In genomic region chr7:22801907-22802306, GRCh38 we compare ENCODE assay signal across 19 cellular contexts. TPM values are rescaled to one million over a fixed set of nuclear protein-coding genes. Genes with fewer than 3 reads are reported as not detected.
A peak's percentile ranks its signal among the peaks of the same experiment; 100 is the strongest.
DNase-seq lines count a peak whose midpoint lies in the region; ATAC-seq, FAIRE-seq and TF ChIP-seq lines count a peak whose summit lies in the region.
"Had no signal": no experiment of that assay in that cellular context is flagged by ENCODE, and none has a peak within 500 bp of the region (broad histone marks: within the 10 kb centered on the region; RNA-seq: fewer than 3 reads in every experiment).

No MANE protein-coding gene starts in this region.

- no peak overlapping the region for H3K4me3 ChIP-seq in HAP-1
- no peak overlapping the region for H3K4me3 ChIP-seq in astrocyte (ENCODE audit: insufficient read depth, low read depth, low read length)
- H3K4me3 ChIP-seq: BLaER1 had no signal

- no peak overlapping the region for H3K27ac Mint-ChIP-seq in astrocyte (ENCODE audit: unreplicated experiment)
- H3K27ac Mint-ChIP-seq: CD8-positive, alpha-beta T cell had no signal

- H3K4me3 Mint-ChIP-seq in astrocyte (ENCODE audit: unreplicated experiment) = no peak overlapping the region
- H3K4me3 Mint-ChIP-seq: CD8-positive, alpha-beta T cell had no signal

- in situ Hi-C loops in HAP-1 (cut with MboI; ENCODE audit: low sequenced_read_pairs) = no loop called here

- H3K9ac ChIP-seq in astrocyte (ENCODE audit: low read length) = no peak overlapping the region
- H3K9ac ChIP-seq: BLaER1 had no signal

- no peaks in the 10 kb centered on the region for H3K79me2 ChIP-seq in astrocyte (ENCODE audit: insufficient read depth, low read length)

- H3K27me3 ChIP-seq in HAP-1 (ENCODE audit: low read depth) (no peaks in the 10 kb centered on the region), astrocyte (ENCODE audit: insufficient read depth, low read length) (no peaks in the 10 kb centered on the region)
- H3K27me3 ChIP-seq: BLaER1 had no signal

- peak; percentile 5 to 68 for DNase-seq in NCI-H524 (lab: John Stamatoyannopoulos, UW)
- no peak for DNase-seq in NCI-H524 treated with DMSO at 0.1 percent for 48 hours (lab: John Stamatoyannopoulos, UW)
- peak; percentile 39 to 74 for DNase-seq in HAP-1 (ENCODE audit: low spot score in 2 of 2)
- DNase-seq in astrocyte (ENCODE audit: low read depth) = no peak
- peak; percentile 49 for DNase-seq in islet precursor cell
- DNase-seq in NCI-H774 (lab: John Stamatoyannopoulos, UW) = no peak
- DNase-seq in activated CD4-positive, alpha-beta T cell treated with anti-CD3 and anti-CD28 coated beads, Interleukin-2, amount 50 U/mL, for 4 hours = no peak
- DNase-seq: 8988T; CD8-positive, alpha-beta T cell; DND-41; NCI-H1417; NCI-H187 treated with DMSO at 0.1 percent for 48 hours; NCI-H446 treated with DMSO at 0.1 percent for 48 hours; PC-3; T-helper 1 cell had no signal

- H2AFZ ChIP-seq in astrocyte (ENCODE audit: low read depth, low read length) = peak overlapping the region; percentile 30

- no peak for TF ChIP-seq CTCF in astrocyte (IDR thresholded peaks at IDR 0.05; ENCODE audit: insufficient read depth, low read depth, low read length)

- no peak for FAIRE-seq in astrocyte (lab: Jason Lieb, UNC)
- FAIRE-seq: D721Med, H54 had no signal

- H3K27ac ChIP-seq in astrocyte (ENCODE audit: low read depth, low read length) = peak overlapping the region; percentile 7
- H3K27ac ChIP-seq: BLaER1 had no signal

- peaks cover 2% of the 10 kb centered on the region for H3K36me3 Mint-ChIP-seq in astrocyte (ENCODE audit: low read depth, unreplicated experiment)
- H3K36me3 Mint-ChIP-seq: CD8-positive, alpha-beta T cell had no signal

- H3K36me3 ChIP-seq in HAP-1 (replicated peaks) (no peaks in the 10 kb centered on the region), astrocyte (ENCODE audit: insufficient read depth, low read length) (no peaks in the 10 kb centered on the region)
- H3K36me3 ChIP-seq: BLaER1 had no signal

- H3K4me1 ChIP-seq in HAP-1 (peaks cover 20% of the 10 kb centered on the region), astrocyte (ENCODE audit: insufficient read depth, low read length) (peaks cover 4% of the 10 kb centered on the region)
- H3K4me1 ChIP-seq: BLaER1 had no signal

- peaks cover 3% of the 10 kb centered on the region for H3K27me3 Mint-ChIP-seq in astrocyte (ENCODE audit: low read depth, unreplicated experiment)

- peak overlapping the region; percentile 12 for H3K4me2 ChIP-seq in astrocyte (ENCODE audit: low read length)
- H3K4me2 ChIP-seq: BLaER1 had no signal

- H4K20me1 ChIP-seq in astrocyte (ENCODE audit: insufficient read depth, low read length) = no peaks in the 10 kb centered on the region
- H4K20me1 ChIP-seq: BLaER1 had no signal

- H3K9me3 Mint-ChIP-seq in astrocyte (ENCODE audit: unreplicated experiment) = no peaks in the 10 kb centered on the region
- H3K9me3 Mint-ChIP-seq: CD8-positive, alpha-beta T cell had no signal

- no peak for ATAC-seq in HG02759 (IDR thresholded peaks at IDR 0.05; ENCODE audit: unreplicated experiment)
- ATAC-seq: CD8-positive, alpha-beta T cell; PC-3 had no signal

- H3K4me1 Mint-ChIP-seq in astrocyte (ENCODE audit: low read depth, unreplicated experiment) = no peaks in the 10 kb centered on the region

- no peaks in the 10 kb centered on the region for H3K9me3 ChIP-seq in HAP-1
- H3K9me3 ChIP-seq in astrocyte (ENCODE audit: insufficient read depth, low read depth, low read length) = no peaks in the 10 kb centered on the region

RNA-seq across cellular contexts. Expression of gene TOMM7, which starts 20.7 kb away (rescaled TPM):
- 217 and 229 TPM in 2 replicates for total RNA-seq in astrocyte

Comparison
In these comparisons a context has a peak if more than half of its experiments do, and no peak if none do; other contexts are left out.
1. DNase-seq: peak in NCI-H524 (2 of 2), HAP-1 (2 of 2) and islet precursor cell (single experiment); none in NCI-H524 treated with DMSO at 0.1 percent for 48 hours (single experiment), astrocyte (single experiment), NCI-H774 (single experiment) and activated CD4-positive, alpha-beta T cell treated with anti-CD3 and anti-CD28 coated beads, Interleukin-2, amount 50 U/mL, for 4 hours (0 of 2).